Comparison of ENCODE assay signal across 33 cellular contexts in genomic region chr12:105836235-105836634, GRCh38.
"Had no signal": no experiment of that assay in that cellular context is flagged by ENCODE, and none has a peak within 500 bp of the region (broad histone marks: within the 10 kb centered on the region; RNA-seq: fewer than 3 reads in every experiment).

No MANE protein-coding gene starts in this region.

- H3K4me1 ChIP-seq: adrenal gland, body of pancreas, breast epithelium had no signal

- H3K4me3 ChIP-seq: adrenal gland, body of pancreas, breast epithelium had no signal

- H3K9me3 ChIP-seq: adrenal gland, body of pancreas, breast epithelium had no signal

- H3K27ac ChIP-seq: adrenal gland, body of pancreas, brain microvascular endothelial cell, breast epithelium, VCaP had no signal

- H3K36me3 ChIP-seq: adrenal gland, brain microvascular endothelial cell, breast epithelium had no signal

- H3K27me3 ChIP-seq: adrenal gland, body of pancreas, brain microvascular endothelial cell, breast epithelium had no signal

- DNase-seq: activated B cell treated with CpG ODN at 0.5 μM for 24 hours; activated CD4-positive, alpha-beta memory T cell treated with anti-CD3 and anti-CD28 coated beads for 36 hours; activated CD4-positive, alpha-beta T cell treated with anti-CD3 and anti-CD28 coated beads for 4 hours; activated CD4-positive, alpha-beta T cell treated with anti-CD3 and anti-CD28 coated beads, Interleukin-2, amount 10 ng/mL, durations not matched to agents 24 days and 14 days; activated CD4-positive, alpha-beta T cell treated with anti-CD3 and anti-CD28 coated beads, Interleukin-2, amount 50 U/mL, for 1 hour; activated CD4-positive, alpha-beta T cell treated with anti-CD3 and anti-CD28 coated beads, Interleukin-2, amount 50 U/mL, for 4 hours; activated CD4-positive, CD25-positive, alpha-beta regulatory T cell treated with anti-CD3 and anti-CD28 coated beads, Interleukin-2, amount 50 U/mL, for 72 hours; activated CD8-positive, alpha-beta memory T cell treated with anti-CD3 and anti-CD28 coated beads, Interleukin-2, amount 50 U/mL, for 4 hours; activated CD8-positive, alpha-beta T cell treated with anti-CD3 and anti-CD28 coated beads for 36 hours; activated effector memory CD4-positive, alpha-beta T cell treated with anti-CD3 and anti-CD28 coated beads, Interleukin-2, amount 50 U/mL, for 16 hours; activated gamma-delta T cell treated with Interleukin-2 at 50 U/mL for 16 hours; activated naive CD4-positive, alpha-beta T cell; activated naive CD4-positive, alpha-beta T cell treated with anti-CD3 and anti-CD28 coated beads for 36 hours; activated naive CD4-positive, alpha-beta T cell treated with anti-CD3 and anti-CD28 coated beads, Interleukin-2, amount 50 U/mL, for 16 hours; activated naive CD8-positive, alpha-beta T cell treated with anti-CD3 and anti-CD28 coated beads for 36 hours; activated T-cell treated with anti-CD3 and anti-CD28 coated beads for 4 hours; activated T-cell treated with anti-CD3 and anti-CD28 coated beads, Interleukin-2, amount 50 U/mL, for 1 hour; activated T-cell treated with anti-CD3 and anti-CD28 coated beads, Interleukin-2, amount 50 U/mL, for 4 hours; activated T-cell treated with anti-CD3 and anti-CD28 coated beads, Interleukin-2, amount 50 U/mL, for 72 hours; adrenal gland; amniotic stem cell; aorta; body of pancreas; brain microvascular endothelial cell; caudate nucleus; SW 1271; T-helper 1 cell; T-helper 2 cell; T-helper 9 cell had no signal

- ATAC-seq: activated CD8-positive, alpha-beta T cell treated with anti-CD3 and anti-CD28 coated beads for 36 hours; activated naive CD4-positive, alpha-beta T cell treated with anti-CD3 and anti-CD28 coated beads, Interleukin-2, amount 50 U/mL, for 72 hours; activated T-cell treated with anti-CD3 and anti-CD28 coated beads, Interleukin-2, amount 50 U/mL, for 4 hours; activated T-cell treated with anti-CD3 and anti-CD28 coated beads, Interleukin-2, amount 50 U/mL, for 72 hours; activated T-helper 17 cell treated with anti-CD3 and anti-CD28 coated beads, Interleukin-2, amount 50 U/mL, for 72 hours; body of pancreas had no signal
